Comparison of ENCODE assay signal across 1 cellular context in the genomic region with DNA sequence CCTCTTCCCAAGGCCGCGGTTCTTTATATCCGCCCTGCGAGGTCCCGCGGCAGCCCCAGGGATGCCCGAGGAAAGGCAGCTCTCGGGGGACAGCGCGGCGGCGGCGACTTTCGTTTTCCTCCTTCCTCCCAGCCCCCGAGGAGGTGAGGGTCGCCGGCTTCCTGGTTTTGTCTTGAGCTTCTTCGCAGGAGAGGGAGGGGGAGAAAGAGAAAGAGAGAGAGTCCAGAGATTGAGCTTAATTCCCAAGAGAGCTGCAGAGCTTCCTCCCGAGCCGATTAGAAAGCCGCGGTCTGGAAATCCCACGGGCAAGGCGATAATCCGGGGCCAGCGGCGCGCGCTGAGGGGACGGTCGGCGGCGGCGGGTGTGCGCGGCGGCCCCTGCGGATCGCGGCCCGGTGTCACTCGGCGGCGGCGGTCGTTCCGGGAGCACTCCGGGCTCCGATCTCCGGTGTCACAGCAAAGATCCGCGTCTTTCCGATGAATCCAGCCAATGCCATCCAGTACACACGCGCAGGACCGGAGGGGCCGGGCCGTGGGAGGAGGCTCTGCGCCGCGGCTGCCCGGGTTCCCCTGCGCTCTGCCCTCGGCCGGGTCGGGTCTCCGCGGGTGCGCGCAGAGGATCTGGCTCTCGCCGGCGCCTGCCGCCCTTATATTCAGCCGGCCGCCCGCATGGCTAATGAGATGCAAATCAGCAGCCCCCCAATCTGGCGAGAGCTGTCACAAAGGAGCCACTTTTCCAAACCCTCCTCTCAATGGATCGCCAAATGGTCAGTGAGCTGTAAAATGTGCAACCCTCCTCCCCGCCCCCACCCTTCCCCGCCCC.
TF ChIP-seq lines count a peak whose summit lies in the region.

A gene with protein sequence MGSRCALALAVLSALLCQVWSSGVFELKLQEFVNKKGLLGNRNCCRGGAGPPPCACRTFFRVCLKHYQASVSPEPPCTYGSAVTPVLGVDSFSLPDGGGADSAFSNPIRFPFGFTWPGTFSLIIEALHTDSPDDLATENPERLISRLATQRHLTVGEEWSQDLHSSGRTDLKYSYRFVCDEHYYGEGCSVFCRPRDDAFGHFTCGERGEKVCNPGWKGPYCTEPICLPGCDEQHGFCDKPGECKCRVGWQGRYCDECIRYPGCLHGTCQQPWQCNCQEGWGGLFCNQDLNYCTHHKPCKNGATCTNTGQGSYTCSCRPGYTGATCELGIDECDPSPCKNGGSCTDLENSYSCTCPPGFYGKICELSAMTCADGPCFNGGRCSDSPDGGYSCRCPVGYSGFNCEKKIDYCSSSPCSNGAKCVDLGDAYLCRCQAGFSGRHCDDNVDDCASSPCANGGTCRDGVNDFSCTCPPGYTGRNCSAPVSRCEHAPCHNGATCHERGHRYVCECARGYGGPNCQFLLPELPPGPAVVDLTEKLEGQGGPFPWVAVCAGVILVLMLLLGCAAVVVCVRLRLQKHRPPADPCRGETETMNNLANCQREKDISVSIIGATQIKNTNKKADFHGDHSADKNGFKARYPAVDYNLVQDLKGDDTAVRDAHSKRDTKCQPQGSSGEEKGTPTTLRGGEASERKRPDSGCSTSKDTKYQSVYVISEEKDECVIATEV (minus strand): TSS at position 773 of the 823 bp plus-strand sequence. CDS start 939 bp downstream, outside the sequence.

TF ChIP-seq in SK-N-SH treated with all-trans-retinoic acid at 6 μM for 48 hours, 23 proteins besides CTCF, POLR2A, EP300 and RAD21 (continued from another document):
- TF ChIP-seq, protein P1, sequence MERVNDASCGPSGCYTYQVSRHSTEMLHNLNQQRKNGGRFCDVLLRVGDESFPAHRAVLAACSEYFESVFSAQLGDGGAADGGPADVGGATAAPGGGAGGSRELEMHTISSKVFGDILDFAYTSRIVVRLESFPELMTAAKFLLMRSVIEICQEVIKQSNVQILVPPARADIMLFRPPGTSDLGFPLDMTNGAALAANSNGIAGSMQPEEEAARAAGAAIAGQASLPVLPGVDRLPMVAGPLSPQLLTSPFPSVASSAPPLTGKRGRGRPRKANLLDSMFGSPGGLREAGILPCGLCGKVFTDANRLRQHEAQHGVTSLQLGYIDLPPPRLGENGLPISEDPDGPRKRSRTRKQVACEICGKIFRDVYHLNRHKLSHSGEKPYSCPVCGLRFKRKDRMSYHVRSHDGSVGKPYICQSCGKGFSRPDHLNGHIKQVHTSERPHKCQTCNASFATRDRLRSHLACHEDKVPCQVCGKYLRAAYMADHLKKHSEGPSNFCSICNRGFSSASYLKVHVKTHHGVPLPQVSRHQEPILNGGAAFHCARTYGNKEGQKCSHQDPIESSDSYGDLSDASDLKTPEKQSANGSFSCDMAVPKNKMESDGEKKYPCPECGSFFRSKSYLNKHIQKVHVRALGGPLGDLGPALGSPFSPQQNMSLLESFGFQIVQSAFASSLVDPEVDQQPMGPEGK (CRISPR knock-in tag; IDR thresholded peaks at IDR 0.05; ENCODE audit: borderline replicate concordance): no peak
- TF ChIP-seq SNAI2 (CRISPR knock-in tag; IDR thresholded peaks at IDR 0.05): no peak
- TF ChIP-seq, protein P2, sequence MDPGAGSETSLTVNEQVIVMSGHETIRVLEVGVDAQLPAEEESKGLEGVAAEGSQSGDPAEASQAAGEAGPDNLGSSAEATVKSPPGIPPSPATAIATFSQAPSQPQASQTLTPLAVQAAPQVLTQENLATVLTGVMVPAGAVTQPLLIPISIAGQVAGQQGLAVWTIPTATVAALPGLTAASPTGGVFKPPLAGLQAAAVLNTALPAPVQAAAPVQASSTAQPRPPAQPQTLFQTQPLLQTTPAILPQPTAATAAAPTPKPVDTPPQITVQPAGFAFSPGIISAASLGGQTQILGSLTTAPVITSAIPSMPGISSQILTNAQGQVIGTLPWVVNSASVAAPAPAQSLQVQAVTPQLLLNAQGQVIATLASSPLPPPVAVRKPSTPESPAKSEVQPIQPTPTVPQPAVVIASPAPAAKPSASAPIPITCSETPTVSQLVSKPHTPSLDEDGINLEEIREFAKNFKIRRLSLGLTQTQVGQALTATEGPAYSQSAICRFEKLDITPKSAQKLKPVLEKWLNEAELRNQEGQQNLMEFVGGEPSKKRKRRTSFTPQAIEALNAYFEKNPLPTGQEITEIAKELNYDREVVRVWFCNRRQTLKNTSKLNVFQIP (CRISPR knock-in tag; IDR thresholded peaks at IDR 0.05; ENCODE audit: borderline replicate concordance, low read depth): no peak
